Comparison of ENCODE assay signal across 18 cellular contexts in the genomic region with DNA sequence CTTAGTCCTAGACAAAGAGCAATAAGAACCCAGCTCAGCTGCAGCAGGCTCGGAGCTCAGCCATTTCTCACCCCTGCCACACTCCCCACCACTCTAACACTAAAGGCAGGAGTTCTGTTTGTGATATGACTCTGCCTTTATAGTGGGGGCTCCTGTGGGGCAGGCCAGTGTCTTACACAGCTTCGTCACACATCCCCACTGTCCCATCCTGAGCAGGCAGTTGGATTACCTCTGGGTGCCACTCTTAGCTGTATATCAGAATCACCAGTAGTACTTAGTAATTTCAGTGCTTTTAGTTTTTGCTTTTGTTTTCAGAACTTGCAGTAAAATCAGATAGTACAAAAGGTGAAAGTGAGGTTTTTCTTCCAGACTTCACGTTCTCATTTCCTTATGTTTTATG. TPM values are rescaled to one million over a fixed set of nuclear protein-coding genes. Genes with fewer than 3 reads are reported as not detected.
A peak's percentile ranks its signal among the peaks of the same experiment; 100 is the strongest.
DNase-seq lines count a peak whose midpoint lies in the region; ATAC-seq, FAIRE-seq and TF ChIP-seq lines count a peak whose summit lies in the region.
"Had no signal": no experiment of that assay in that cellular context is flagged by ENCODE, and none has a peak within 500 bp of the region (broad histone marks: within the 10 kb centered on the region; RNA-seq: fewer than 3 reads in every experiment).

No MANE protein-coding gene starts in this region.

- no peak for TF ChIP-seq EP300 in K562 (IDR thresholded peaks at IDR 0.05; ENCODE audit: low read length)

- BruUV-seq in K562 (replicated peaks; lab: Mats Ljungman, UMichigan), result no TSS peak
- BruUV-seq in MCF 10A (replicated peaks; lab: Mats Ljungman, UMichigan), result no TSS peak

- in situ Hi-C loops in K562 (cut with MboI), result no loop called here

- no peaks in the 10 kb centered on the region for H3K9me3 Mint-ChIP-seq in activated CD4-positive, alpha-beta T cell treated with anti-CD3 and anti-CD28 coated beads for 36 hours (ENCODE audit: low read depth)
- no peaks in the 10 kb centered on the region for H3K9me3 Mint-ChIP-seq in stimulated activated effector memory CD8-positive, alpha-beta T cell treated with anti-CD3 and anti-CD28 coated beads, Interleukin-12 subunit alpha, Interleukin-12 subunit beta, amount 100 ng/mL, for 72 hours
- H3K9me3 Mint-ChIP-seq in MCF 10A (ENCODE audit: unreplicated experiment) (no peaks in the 10 kb centered on the region), progenitor cell of endocrine pancreas (ENCODE audit: low read depth) (no peaks in the 10 kb centered on the region)
- H3K9me3 Mint-ChIP-seq: CD14-positive monocyte; CD8-positive, alpha-beta T cell; H9 had no signal

- peaks cover 38% of the 10 kb centered on the region for H3K79me2 ChIP-seq in K562 (ENCODE audit: control insufficient read depth, insufficient read depth, low read length)

- H3K36me3 ChIP-seq in K562 (ENCODE audit: control insufficient read depth, insufficient read depth, low read length), result peaks cover 93% of the 10 kb centered on the region

- no peak overlapping the region for H3K4me3 ChIP-seq in K562

- no peak overlapping the region for H3K4me2 ChIP-seq in K562 (ENCODE audit: insufficient read depth, low read length)

- DNase-seq in activated CD4-positive, alpha-beta T cell treated with anti-CD3 and anti-CD28 coated beads for 36 hours, result no peak
- DNase-seq in activated CD4-positive, alpha-beta T cell treated with anti-CD3 and anti-CD28 coated beads, Interleukin-2, amount 50 U/mL, for 48 hours, result no peak
- DNase-seq in K562 (ENCODE audit: extremely low read depth in 1 of 4, low spot score in 3 of 4), result no peak
- DNase-seq in stimulated activated effector memory CD8-positive, alpha-beta T cell treated with anti-CD3 and anti-CD28 coated beads, Interleukin-12 subunit alpha, Interleukin-12 subunit beta, amount 100 ng/mL, for 72 hours (ENCODE audit: low spot score in 2 of 2), result no peak
- DNase-seq in MCF 10A (ENCODE audit: unreplicated experiment), result no peak
- no peak for DNase-seq in NCI-H774 (lab: John Stamatoyannopoulos, UW)
- no peak for DNase-seq in progenitor cell of endocrine pancreas (ENCODE audit: low spot score, unreplicated experiment)
- DNase-seq: CD8-positive, alpha-beta T cell; COR-L47; DND-41; GF-D8; GOT3; H9 had no signal

- no peak for TF ChIP-seq POLR2A in K562 (conservative IDR thresholded peaks at IDR 0.05)

- H2AFZ ChIP-seq in K562 (ENCODE audit: low read depth, low read length), result no peak overlapping the region

- no peaks in the 10 kb centered on the region for H3K9me1 ChIP-seq in K562 (ENCODE audit: control insufficient read depth, insufficient read depth, low read length)

- intact Hi-C loops in activated CD4-positive, alpha-beta T cell treated with anti-CD3 and anti-CD28 coated beads for 36 hours (cut with DNase I, micrococcal nuclease), result no loop called here
- intact Hi-C loops in K562 (cut with micrococcal nuclease) (no loop called here), MCF 10A (cut with micrococcal nuclease) (no loop called here)

- no peaks in the 10 kb centered on the region for H3K27me3 ChIP-seq in K562 (ENCODE audit: control insufficient read depth in 2 of 2, insufficient read depth in 2 of 2, low read length in 2 of 2)

- no peak overlapping the region for H3K27ac Mint-ChIP-seq in activated CD4-positive, alpha-beta T cell treated with anti-CD3 and anti-CD28 coated beads for 36 hours
- H3K27ac Mint-ChIP-seq in stimulated activated effector memory CD8-positive, alpha-beta T cell treated with anti-CD3 and anti-CD28 coated beads, Interleukin-12 subunit alpha, Interleukin-12 subunit beta, amount 100 ng/mL, for 72 hours, result no peak overlapping the region
- H3K27ac Mint-ChIP-seq in MCF 10A (ENCODE audit: low read depth, unreplicated experiment) (no peak overlapping the region), progenitor cell of endocrine pancreas (no peak overlapping the region)
- H3K27ac Mint-ChIP-seq: CD8-positive, alpha-beta T cell; H9 had no signal

- peaks cover 11 to 23% of the 10 kb centered on the region in 2 experiments for H3K4me1 ChIP-seq in K562 (replicated peaks in 1 of 2; ENCODE audit: control insufficient read depth in 2 of 2, insufficient read depth in 2 of 2, low read length in 2 of 2)

- H4K20me1 ChIP-seq in K562 (replicated peaks; ENCODE audit: control insufficient read depth, insufficient read depth, low read length), result peaks cover 3% of the 10 kb centered on the region; the same call in 1 of the 2 replicates

- peak overlapping the region; percentile 3; the same call in 1 of the 3 replicates for H3K27ac ChIP-seq in K562 (ENCODE audit: extremely low read depth, low read depth, low read length)
- H3K27ac ChIP-seq: 22Rv1 had no signal

- peak overlapping the region in 1 of 2 experiments; percentile 74; a peak in 1 of 4 replicates for H3K9ac ChIP-seq in K562 (ENCODE audit: insufficient read depth in 1 of 2, low read depth in 2 of 2, low read length in 2 of 2)

- peaks cover 36% of the 10 kb centered on the region for H3K36me3 Mint-ChIP-seq in activated CD4-positive, alpha-beta T cell treated with anti-CD3 and anti-CD28 coated beads for 36 hours (ENCODE audit: low read depth)
- H3K36me3 Mint-ChIP-seq in stimulated activated effector memory CD8-positive, alpha-beta T cell treated with anti-CD3 and anti-CD28 coated beads, Interleukin-12 subunit alpha, Interleukin-12 subunit beta, amount 100 ng/mL, for 72 hours, result peaks cover 97% of the 10 kb centered on the region
- peaks cover 75% of the 10 kb centered on the region for H3K36me3 Mint-ChIP-seq in MCF 10A (ENCODE audit: insufficient read depth, unreplicated experiment)
- peaks cover 25% of the 10 kb centered on the region for H3K36me3 Mint-ChIP-seq in progenitor cell of endocrine pancreas (ENCODE audit: insufficient read depth)

- POLR2A ChIA-PET in activated CD4-positive, alpha-beta T cell treated with anti-CD3 and anti-CD28 coated beads for 36 hours (lab: Charles Lee), result no interaction called here
- POLR2A ChIA-PET in K562 (lab: Yijun Ruan, JAX) (no interaction called here), MCF 10A (lab: Yijun Ruan, JAX) (no interaction called here)

- no peak for TF ChIP-seq RAD21 in K562 (CRISPR knock-in tag; conservative IDR thresholded peaks at IDR 0.05 in 1 of 2, IDR thresholded peaks at IDR 0.05 in 1 of 2)

- FAIRE-seq in K562 (lab: Jason Lieb, UNC), result no peak
- FAIRE-seq: D721Med, GM19239 had no signal

- peak; percentile 70 for ATAC-seq in activated CD4-positive, alpha-beta T cell treated with anti-CD3 and anti-CD28 coated beads for 36 hours
- ATAC-seq in K562, result no peak
- peak; percentile 31 for ATAC-seq in stimulated activated effector memory CD8-positive, alpha-beta T cell treated with anti-CD3 and anti-CD28 coated beads, Interleukin-12 subunit alpha, Interleukin-12 subunit beta, amount 100 ng/mL, for 72 hours
- ATAC-seq: CD8-positive, alpha-beta T cell had no signal

- no peak overlapping the region for H3K4me3 Mint-ChIP-seq in activated CD4-positive, alpha-beta T cell treated with anti-CD3 and anti-CD28 coated beads for 36 hours
- H3K4me3 Mint-ChIP-seq in stimulated activated effector memory CD8-positive, alpha-beta T cell treated with anti-CD3 and anti-CD28 coated beads, Interleukin-12 subunit alpha, Interleukin-12 subunit beta, amount 100 ng/mL, for 72 hours, result no peak overlapping the region
- no peak overlapping the region for H3K4me3 Mint-ChIP-seq in MCF 10A (ENCODE audit: unreplicated experiment)
- H3K4me3 Mint-ChIP-seq in progenitor cell of endocrine pancreas (ENCODE audit: low read depth), result no peak overlapping the region
- H3K4me3 Mint-ChIP-seq: CD14-positive monocyte; CD8-positive, alpha-beta T cell; H9 had no signal

- no peaks in the 10 kb centered on the region for H3K27me3 Mint-ChIP-seq in activated CD4-positive, alpha-beta T cell treated with anti-CD3 and anti-CD28 coated beads for 36 hours
- H3K27me3 Mint-ChIP-seq in MCF 10A (ENCODE audit: insufficient read depth, unreplicated experiment), result no peaks in the 10 kb centered on the region
- no peaks in the 10 kb centered on the region for H3K27me3 Mint-ChIP-seq in progenitor cell of endocrine pancreas

- CTCF ChIA-PET in activated CD4-positive, alpha-beta T cell treated with anti-CD3 and anti-CD28 coated beads for 36 hours (lab: Charles Lee), result interaction anchor here (0.8 to 1.3 kb wide), 2 partner anchors 32 to 39 kb away, joined by 3 read pairs; a partner anchor contains a TSS
- CTCF ChIA-PET in K562 (lab: Yijun Ruan, JAX; ENCODE audit: low intra/inter-chr PET ratio) (no interaction called here), MCF 10A (lab: Yijun Ruan, JAX) (interaction anchor here (1.2 kb wide), 1 partner anchor 39 kb away, joined by 3 read pairs; no protein-coding TSS in a partner anchor)

- TF ChIP-seq CTCF in K562 (IDR thresholded peaks at IDR 0.05 in 2 of 3, conservative IDR thresholded peaks at IDR 0.05 in 1 of 3; ENCODE audit: insufficient read depth in 2 of 3, low read depth in 1 of 3, low read length in 3 of 3) (no peak), MCF 10A (IDR thresholded peaks at IDR 0.05; ENCODE audit: unreplicated experiment) (no peak), progenitor cell of endocrine pancreas (IDR thresholded peaks at IDR 0.05; ENCODE audit: unreplicated experiment) (no peak)

- peaks cover 6% of the 10 kb centered on the region for H3K4me1 Mint-ChIP-seq in activated CD4-positive, alpha-beta T cell treated with anti-CD3 and anti-CD28 coated beads for 36 hours
- peaks cover 9% of the 10 kb centered on the region for H3K4me1 Mint-ChIP-seq in stimulated activated effector memory CD8-positive, alpha-beta T cell treated with anti-CD3 and anti-CD28 coated beads, Interleukin-12 subunit alpha, Interleukin-12 subunit beta, amount 100 ng/mL, for 72 hours
- peaks cover 10% of the 10 kb centered on the region for H3K4me1 Mint-ChIP-seq in MCF 10A (ENCODE audit: insufficient read depth, unreplicated experiment)
- H3K4me1 Mint-ChIP-seq in progenitor cell of endocrine pancreas (ENCODE audit: low read depth), result no peaks in the 10 kb centered on the region
- H3K4me1 Mint-ChIP-seq: CD14-positive monocyte, H9 had no signal

- WGBS in K562 (ENCODE audit: insufficient coverage, low coverage, missing lambda C conversion rate), result 74% methylated on average over 3 of the region's 3 CpGs

- H3K9me3 ChIP-seq in K562 (replicated peaks; ENCODE audit: control insufficient read depth, insufficient read depth, low read depth, low read length), result no peaks in the 10 kb centered on the region

RNA-seq across cellular contexts. Expression of a gene that starts 16.8 kb away (rescaled TPM):
- 10 to 100 TPM; 45.2 to 46.9 TPM for total RNA-seq in activated CD4-positive, alpha-beta T cell treated with anti-CD3 and anti-CD28 coated beads for 36 hours
- total RNA-seq in K562 (2011; cell fraction: chromatin; rRNA removed; ENCODE audit: low replicate concordance), result 114 and 163 TPM in 2 replicates
- 74.5 and 86.1 TPM in 2 replicates for total RNA-seq in K562 (2011; cell fraction: nucleolus; rRNA removed)
- 116 and 164 TPM in 2 replicates for total RNA-seq in K562 (2011; cell fraction: nucleoplasm; rRNA removed)
- total RNA-seq in K562 (2014; rRNA removed) (41.1 and 55.2 TPM in 2 replicates), K562 (2014; rRNA removed; fragmentation: Illumina TruSeq; extraction: Trizol) (17.2 and 19.9 TPM in 2 replicates), K562 (2015; rRNA removed; fragmentation: Illumina TruSeq; extraction: Trizol) (38.0 and 42.2 TPM in 2 replicates), K562 (2021) (86.3 and 90.5 TPM in 2 replicates), MCF 10A (2022) (65.4 and 94.2 TPM in 2 replicates), progenitor cell of endocrine pancreas (140 and 152 TPM in 2 replicates)
- polyA plus RNA-seq in K562 (2011; rRNA removed) (20.9 and 54.2 TPM in 2 replicates), K562 (2014; fragmentation: Illumina TruSeq; extraction: Trizol) (81.8 and 105 TPM in 2 replicates), K562 (2014; fragmentation: Nextera tagmentation; extraction: Ambion mirVana) (1 to 10 TPM; 3.4 to 5.9 TPM), K562 (2014; rRNA removed) (76.4 and 77.0 TPM in 2 replicates)
- polyA plus RNA-seq in K562 (2011; cell fraction: cytosol; rRNA removed), result 38.5 and 56.2 TPM in 2 replicates
- polyA plus RNA-seq in K562 (2011; cell fraction: nucleus; rRNA removed), result 81.0 and 127 TPM in 2 replicates
- polyA plus RNA-seq in K562 (2012), result 86.0 and 136 TPM in 2 replicates
- 22.5 and 27.0 TPM in 2 replicates for polyA minus RNA-seq in K562 (2011; rRNA and poly(A)+ RNA removed)
- 59.6 and 84.3 TPM in 2 replicates for polyA minus RNA-seq in K562 (2011; cell fraction: cytosol; rRNA and poly(A)+ RNA removed)
- polyA minus RNA-seq in K562 (2011; cell fraction: nucleus; rRNA and poly(A)+ RNA removed), result 23.4 and 27.1 TPM in 2 replicates

RNA-seq across cellular contexts. Expression of a gene that starts 23.2 kb away (rescaled TPM):
- total RNA-seq in activated CD4-positive, alpha-beta T cell treated with anti-CD3 and anti-CD28 coated beads for 36 hours, result 100 to 1,000 TPM; 231 to 333 TPM
- total RNA-seq in K562 (2011; cell fraction: chromatin; rRNA removed; ENCODE audit: low replicate concordance), result 7.6 and 17.2 TPM in 2 replicates
- 11.3 and 11.6 TPM in 2 replicates for total RNA-seq in K562 (2011; cell fraction: nucleolus; rRNA removed)
- total RNA-seq in K562 (2011; cell fraction: nucleoplasm; rRNA removed), result 14.4 and 17.5 TPM in 2 replicates
- total RNA-seq in K562 (2014; rRNA removed), result 37.1 and 48.4 TPM in 2 replicates
- total RNA-seq in K562 (2014; rRNA removed; fragmentation: Illumina TruSeq; extraction: Trizol), result 48.5 and 59.1 TPM in 2 replicates
- 52.8 and 55.6 TPM in 2 replicates for total RNA-seq in K562 (2015; rRNA removed; fragmentation: Illumina TruSeq; extraction: Trizol)
- 51.8 and 58.6 TPM in 2 replicates for total RNA-seq in K562 (2021)
- polyA plus RNA-seq in K562 (2011; rRNA removed), result 91.3 and 101 TPM in 2 replicates
- 45.0 and 75.1 TPM in 2 replicates for polyA plus RNA-seq in K562 (2011; cell fraction: cytosol; rRNA removed)
- polyA plus RNA-seq in K562 (2011; cell fraction: nucleus; rRNA removed), result 35.8 and 51.3 TPM in 2 replicates
- 108 and 198 TPM in 2 replicates for polyA plus RNA-seq in K562 (2012)
- 49.0 and 60.2 TPM in 2 replicates for polyA plus RNA-seq in K562 (2014; fragmentation: Illumina TruSeq; extraction: Trizol)
- polyA plus RNA-seq in K562 (2014; fragmentation: Nextera tagmentation; extraction: Ambion mirVana), result 100 to 1,000 TPM; 133 to 152 TPM
- 61.3 and 70.7 TPM in 2 replicates for polyA plus RNA-seq in K562 (2014; rRNA removed)
- polyA minus RNA-seq in K562 (2011; rRNA and poly(A)+ RNA removed), result 23.5 and 24.2 TPM in 2 replicates
- polyA minus RNA-seq in K562 (2011; cell fraction: cytosol; rRNA and poly(A)+ RNA removed), result 8.4 and 10.6 TPM in 2 replicates
- polyA minus RNA-seq in K562 (2011; cell fraction: nucleus; rRNA and poly(A)+ RNA removed), result 2.2 and 9.1 TPM in 2 replicates
- not detected in 2 replicates for total RNA-seq in MCF 10A (2022)
- not detected in 2 replicates for total RNA-seq in progenitor cell of endocrine pancreas
- total RNA-seq: A673, H9 had no signal

RNA-seq across cellular contexts. Expression of a gene that starts 31.9 kb away (rescaled TPM):
- 10 to 100 TPM; 40.4 to 54.2 TPM for total RNA-seq in activated CD4-positive, alpha-beta T cell treated with anti-CD3 and anti-CD28 coated beads for 36 hours
- 59.0 and 87.9 TPM in 2 replicates for total RNA-seq in K562 (2011; cell fraction: chromatin; rRNA removed; ENCODE audit: low replicate concordance)
- total RNA-seq in K562 (2011; cell fraction: nucleolus; rRNA removed), result 51.6 and 65.2 TPM in 2 replicates
- total RNA-seq in K562 (2011; cell fraction: nucleoplasm; rRNA removed), result 40.5 and 40.8 TPM in 2 replicates
- total RNA-seq in K562 (2014; rRNA removed), result 41.2 and 50.5 TPM in 2 replicates
- total RNA-seq in K562 (2014; rRNA removed; fragmentation: Illumina TruSeq; extraction: Trizol), result 22.6 and 23.2 TPM in 2 replicates
- total RNA-seq in K562 (2015; rRNA removed; fragmentation: Illumina TruSeq; extraction: Trizol), result 37.0 and 39.8 TPM in 2 replicates
- 30.7 and 33.8 TPM in 2 replicates for total RNA-seq in K562 (2021)
- 30.1 and 31.6 TPM in 2 replicates for polyA plus RNA-seq in K562 (2011; rRNA removed)
- polyA plus RNA-seq in K562 (2011; cell fraction: cytosol; rRNA removed), result 31.4 and 56.3 TPM in 2 replicates
- polyA plus RNA-seq in K562 (2011; cell fraction: nucleus; rRNA removed), result 65.9 and 73.6 TPM in 2 replicates
- 37.5 and 43.8 TPM in 2 replicates for polyA plus RNA-seq in K562 (2012)
- 41.1 and 45.0 TPM in 2 replicates for polyA plus RNA-seq in K562 (2014; fragmentation: Illumina TruSeq; extraction: Trizol)
- polyA plus RNA-seq in K562 (2014; fragmentation: Nextera tagmentation; extraction: Ambion mirVana), result 1 to 10 TPM; 1.5 to 1.7 TPM
- polyA plus RNA-seq in K562 (2014; rRNA removed), result 32.4 and 43.5 TPM in 2 replicates
- 38.6 and 43.3 TPM in 2 replicates for polyA minus RNA-seq in K562 (2011; rRNA and poly(A)+ RNA removed)
- polyA minus RNA-seq in K562 (2011; cell fraction: cytosol; rRNA and poly(A)+ RNA removed), result 21.1 and 21.3 TPM in 2 replicates
- polyA minus RNA-seq in K562 (2011; cell fraction: nucleus; rRNA and poly(A)+ RNA removed), result 33.7 and 58.5 TPM in 2 replicates
- 47.0 and 48.5 TPM in 2 replicates for total RNA-seq in MCF 10A (2022)
- 49.4 and 49.5 TPM in 2 replicates for total RNA-seq in progenitor cell of endocrine pancreas

RNA-seq across cellular contexts. Expression of a gene that starts 32.2 kb away (rescaled TPM):
- 10 to 100 TPM; 24.0 to 34.6 TPM for total RNA-seq in activated CD4-positive, alpha-beta T cell treated with anti-CD3 and anti-CD28 coated beads for 36 hours
- 7.8 and 14.7 TPM in 2 replicates for total RNA-seq in K562 (2011; cell fraction: chromatin; rRNA removed; ENCODE audit: low replicate concordance)
- total RNA-seq in K562 (2011; cell fraction: nucleolus; rRNA removed), result 12.0 and 12.7 TPM in 2 replicates
- total RNA-seq in K562 (2011; cell fraction: nucleoplasm; rRNA removed), result 13.0 and 17.4 TPM in 2 replicates
- total RNA-seq in K562 (2014; rRNA removed) (16.0 and 22.6 TPM in 2 replicates), K562 (2014; rRNA removed; fragmentation: Illumina TruSeq; extraction: Trizol) (7.0 and 7.2 TPM in 2 replicates), K562 (2015; rRNA removed; fragmentation: Illumina TruSeq; extraction: Trizol) (11.2 and 11.7 TPM in 2 replicates), K562 (2021) (17.3 and 18.0 TPM in 2 replicates), MCF 10A (2022) (24.3 and 31.7 TPM in 2 replicates), progenitor cell of endocrine pancreas (36.3 and 39.0 TPM in 2 replicates)
- polyA plus RNA-seq in K562 (2011; rRNA removed) (11.7 and 12.4 TPM in 2 replicates), K562 (2014; fragmentation: Illumina TruSeq; extraction: Trizol) (18.0 and 19.2 TPM in 2 replicates), K562 (2014; fragmentation: Nextera tagmentation; extraction: Ambion mirVana) (1 to 10 TPM; 1.8 to 2.8 TPM), K562 (2014; rRNA removed) (15.1 and 22.5 TPM in 2 replicates)
- polyA plus RNA-seq in K562 (2011; cell fraction: cytosol; rRNA removed), result 18.4 and 30.0 TPM in 2 replicates
- 5.3 and 8.7 TPM in 2 replicates for polyA plus RNA-seq in K562 (2011; cell fraction: nucleus; rRNA removed)
- 14.0 and 19.0 TPM in 2 replicates for polyA plus RNA-seq in K562 (2012)
- 6.4 and 10.6 TPM in 2 replicates for polyA minus RNA-seq in K562 (2011; rRNA and poly(A)+ RNA removed)
- 5.9 and 9.0 TPM in 2 replicates for polyA minus RNA-seq in K562 (2011; cell fraction: cytosol; rRNA and poly(A)+ RNA removed)
- 15.9 and 16.3 TPM in 2 replicates for polyA minus RNA-seq in K562 (2011; cell fraction: nucleus; rRNA and poly(A)+ RNA removed)

RNA-seq across cellular contexts. Expression of a gene that starts 38.4 kb away (rescaled TPM):
- 1 to 10 TPM; 5.3 to 5.4 TPM for total RNA-seq in activated CD4-positive, alpha-beta T cell treated with anti-CD3 and anti-CD28 coated beads for 36 hours
- 2.3 and 5.9 TPM in 2 replicates for total RNA-seq in K562 (2011; cell fraction: chromatin; rRNA removed; ENCODE audit: low replicate concordance)
- total RNA-seq in K562 (2011; cell fraction: nucleolus; rRNA removed), result 10.0 and 11.3 TPM in 2 replicates
- total RNA-seq in K562 (2011; cell fraction: nucleoplasm; rRNA removed), result 5.9 and 6.6 TPM in 2 replicates
- 3.8 and 5.0 TPM in 2 replicates for total RNA-seq in K562 (2014; rRNA removed)
- 0.44 and 0.45 TPM in 2 replicates for total RNA-seq in K562 (2014; rRNA removed; fragmentation: Illumina TruSeq; extraction: Trizol)
- 1.1 and 1.3 TPM in 2 replicates for total RNA-seq in K562 (2015; rRNA removed; fragmentation: Illumina TruSeq; extraction: Trizol)
- total RNA-seq in K562 (2021), result 10.6 and 10.7 TPM in 2 replicates
- 0.52 and 1.0 TPM in 2 replicates for polyA plus RNA-seq in K562 (2011; rRNA removed)
- polyA plus RNA-seq in K562 (2011; cell fraction: cytosol; rRNA removed), result 1.9 and 4.7 TPM in 2 replicates
- polyA plus RNA-seq in K562 (2011; cell fraction: nucleus; rRNA removed), result 2.7 and 3.9 TPM in 2 replicates
- 4.1 and 4.7 TPM in 2 replicates for polyA plus RNA-seq in K562 (2012)
- 1.3 and 2.1 TPM in 2 replicates for polyA plus RNA-seq in K562 (2014; fragmentation: Illumina TruSeq; extraction: Trizol)
- polyA plus RNA-seq in K562 (2014; fragmentation: Nextera tagmentation; extraction: Ambion mirVana), result under 1 TPM; 0.13 TPM
- 3.9 and 4.6 TPM in 2 replicates for polyA plus RNA-seq in K562 (2014; rRNA removed)
- polyA minus RNA-seq in K562 (2011; rRNA and poly(A)+ RNA removed), result 0.98 and 1.0 TPM in 2 replicates
- 2.8 and 5.5 TPM in 2 replicates for polyA minus RNA-seq in K562 (2011; cell fraction: cytosol; rRNA and poly(A)+ RNA removed)
- polyA minus RNA-seq in K562 (2011; cell fraction: nucleus; rRNA and poly(A)+ RNA removed), result 2.7 and 3.8 TPM in 2 replicates
- 0.16 TPM in 1 of 2 replicates, not detected in the other for total RNA-seq in MCF 10A (2022)
- total RNA-seq in progenitor cell of endocrine pancreas, result 4.8 and 5.2 TPM in 2 replicates
